Comparison of ENCODE assay signal across 28 cellular contexts in genomic region chr17:7463368-7463846, GRCh38. TPM values are rescaled to one million over a fixed set of nuclear protein-coding genes. Genes with fewer than 3 reads are reported as not detected.
DNase-seq lines count a peak whose midpoint lies in the region; ATAC-seq and TF ChIP-seq lines count a peak whose summit lies in the region.
"Had no signal": no experiment of that assay in that cellular context is flagged by ENCODE, and none has a peak within 500 bp of the region (broad histone marks: within the 10 kb centered on the region; RNA-seq: fewer than 3 reads in every experiment).

No MANE protein-coding gene starts in this region.

- TF ChIP-seq POLR2A in esophagus squamous epithelium (IDR thresholded peaks at IDR 0.05): no peak

- no peaks in the 10 kb centered on the region for H3K27me3 ChIP-seq in CD4-positive, alpha-beta T cell (ENCODE audit: control insufficient read depth, insufficient read depth, low read length)
- H3K27me3 ChIP-seq in esophagus squamous epithelium: no peaks in the 10 kb centered on the region
- H3K27me3 ChIP-seq: BLaER1 treated with 17β-estradiol and CSF1 and Interleukin-3, amounts not matched to agents 10 nM and 100 nM had no signal

- no peak for TF ChIP-seq CTCF in CD4-positive, alpha-beta T cell (IDR thresholded peaks at IDR 0.05)
- no peak for TF ChIP-seq CTCF in RWPE1 (conservative IDR thresholded peaks at IDR 0.05; ENCODE audit: low read depth)
- TF ChIP-seq CTCF in esophagus squamous epithelium (IDR thresholded peaks at IDR 0.05): no peak

- no peak for DNase-seq in CD4-positive, alpha-beta T cell
- DNase-seq in RWPE1 (ENCODE audit: low spot score) (no peak), esophagus squamous epithelium (lab: John Stamatoyannopoulos, UW) (no peak), foreskin melanocyte (no peak), NCI-H1105 treated with DMSO at 0.1 percent for 48 hours (lab: John Stamatoyannopoulos, UW) (no peak)
- no peak for DNase-seq in activated CD4-positive, CD25-positive, alpha-beta regulatory T cell treated with anti-CD3 and anti-CD28 coated beads, Interleukin-2, amount 50 U/mL, for 72 hours
- DNase-seq: AML-193; CD4-positive, alpha-beta memory T cell; DMS 273 treated with DMSO at 0.1 percent for 48 hours; DMS79; IMR-90; NCI-H1092; NCI-H1436; NCI-H187; NCI-H2081 treated with DMSO at 0.1 percent for 48 hours; NCI-H2171; NCI-H226; NCI-H510A; NCI-H69; RPMI8226; SHP77 had no signal

- H3K4me1 Mint-ChIP-seq in CD4-positive, alpha-beta T cell (ENCODE audit: low read depth): no peaks in the 10 kb centered on the region

- H3K36me3 ChIP-seq in esophagus squamous epithelium: peaks cover 10 to 64% (median 11%) of the 10 kb centered on the region in 3 donors

- no peak overlapping the region for H3K4me3 Mint-ChIP-seq in CD4-positive, alpha-beta T cell

- H3K4me3 ChIP-seq in esophagus squamous epithelium (no peak overlapping the region), skin epidermis (no peak overlapping the region)
- H3K4me3 ChIP-seq: A549; BLaER1 treated with 17β-estradiol and CSF1 and Interleukin-3, amounts not matched to agents 10 nM and 100 nM had no signal

- no peaks in the 10 kb centered on the region for H3K9me3 Mint-ChIP-seq in CD4-positive, alpha-beta T cell
- H3K9me3 Mint-ChIP-seq: CD4-positive, alpha-beta memory T cell had no signal

- no peaks in the 10 kb centered on the region for H3K27me3 Mint-ChIP-seq in CD4-positive, alpha-beta T cell
- H3K27me3 Mint-ChIP-seq: CD4-positive, alpha-beta memory T cell had no signal

- WGBS in esophagus squamous epithelium, 2 donors: 100% methylated on average over 1 to 2 of the region's 14 CpGs

- CTCF ChIA-PET in CD4-positive, alpha-beta T cell (lab: Charles Lee): no interaction called here
- CTCF ChIA-PET in RWPE1 (lab: Yijun Ruan, JAX): no interaction called here

- H3K27ac ChIP-seq in CD4-positive, alpha-beta T cell (ENCODE audit: low read depth, low read length): no peak overlapping the region
- peak overlapping the region; percentile 45 for H3K27ac ChIP-seq in RWPE1
- peak overlapping the region; percentile 34 to 71 (median 63) for H3K27ac ChIP-seq in esophagus squamous epithelium
- peak overlapping the region in 11 of 21 experiments; percentile 10 to 71 (median 52) for H3K27ac ChIP-seq in skin epidermis
- H3K27ac ChIP-seq: A549, KMS-11 had no signal

- H3K27ac Mint-ChIP-seq in CD4-positive, alpha-beta T cell: peak overlapping the region; percentile 12

- no peak for ATAC-seq in CD4-positive, alpha-beta T cell (ENCODE audit: poor library complexity)
- ATAC-seq: A549, HCT116 had no signal

- H3K36me3 Mint-ChIP-seq in CD4-positive, alpha-beta T cell (ENCODE audit: low read depth): peaks cover 46% of the 10 kb centered on the region

- intact Hi-C loops in CD4-positive, alpha-beta T cell (cut with DNase I, micrococcal nuclease): no loop called here
- intact Hi-C loops in esophagus squamous epithelium (cut with DNase I): no loop called here

- peaks cover 14 to 63% (median 17%) of the 10 kb centered on the region in 3 donors for H3K4me1 ChIP-seq in esophagus squamous epithelium

- H3K9me3 ChIP-seq in CD4-positive, alpha-beta T cell (ENCODE audit: control insufficient read depth, low read length): no peaks in the 10 kb centered on the region
- no peaks in the 10 kb centered on the region for H3K9me3 ChIP-seq in esophagus squamous epithelium
- H3K9me3 ChIP-seq: A549; BLaER1 treated with 17β-estradiol and CSF1 and Interleukin-3, amounts not matched to agents 10 nM and 100 nM had no signal

- POLR2A ChIA-PET in CD4-positive, alpha-beta T cell (lab: Charles Lee): interaction anchor here (12.5 kb wide), 1 partner anchor 15 kb away, joined by 137 read pairs; the partner anchor contains the start of genes SLC35G6 and ZBTB4
- POLR2A ChIA-PET in RWPE1 (lab: Yijun Ruan, JAX; ENCODE audit: low non-redundant PET): interaction anchor here (1.0 kb wide), 1 partner anchor 19 kb away, joined by 3 read pairs; no protein-coding TSS in a partner anchor

RNA-seq across cellular contexts. Expression of gene ZBTB4, which starts 16.0 kb away (rescaled TPM):
- total RNA-seq in CD4-positive, alpha-beta T cell: 10 to 100 TPM; 55.1 to 55.6 TPM
- total RNA-seq in esophagus squamous epithelium: 10 to 100 TPM; 13.4 to 35.1 (median 28.5) TPM

RNA-seq across cellular contexts. Expression of gene SLC35G6, which starts 17.8 kb away (rescaled TPM):
- total RNA-seq in CD4-positive, alpha-beta T cell: under 1 TPM in 1 of 2 experiments, not detected in 1; 0.17 TPM
- not detected for total RNA-seq in esophagus squamous epithelium
- total RNA-seq: CD4-positive, alpha-beta memory T cell; H1; IMR-90; SK-MEL-5 had no signal

RNA-seq across cellular contexts. Expression of gene CHRNB1, which starts 18.5 kb away (rescaled TPM):
- total RNA-seq in CD4-positive, alpha-beta T cell: 1 to 10 TPM; 1.6 to 2.2 TPM
- 1 to 10 TPM; 2.4 to 7.2 (median 4.6) TPM for total RNA-seq in esophagus squamous epithelium

RNA-seq across cellular contexts. Expression of gene POLR2A, which starts 20.8 kb away (rescaled TPM):
- total RNA-seq in CD4-positive, alpha-beta T cell: 100 to 1,000 TPM; 491 to 501 TPM
- 10 to 100 TPM; 59.3 to 94.9 (median 78.2) TPM for total RNA-seq in esophagus squamous epithelium

RNA-seq across cellular contexts. Expression of gene FGF11, which starts 24.1 kb away (rescaled TPM):
- total RNA-seq in CD4-positive, alpha-beta T cell: 1 to 10 TPM; 1.5 to 1.7 TPM
- 10 to 100 TPM in 1 of 4 donors, 1 to 10 TPM in 3; 2.7 to 18.1 (median 6.1) TPM for total RNA-seq in esophagus squamous epithelium
